25 cellular contexts compared by ENCODE assay signal in genomic region chr2:54083021-54083420, GRCh38. TPM values are rescaled to one million over a fixed set of nuclear protein-coding genes. Genes with fewer than 3 reads are reported as not detected.
DNase-seq lines count a peak whose midpoint lies in the region; ATAC-seq, FAIRE-seq and TF ChIP-seq lines count a peak whose summit lies in the region.
"Had no signal": no experiment of that assay in that cellular context is flagged by ENCODE, and none has a peak within 500 bp of the region (broad histone marks: within the 10 kb centered on the region; RNA-seq: fewer than 3 reads in every experiment).

No MANE protein-coding gene starts in this region.

- BruUV-seq in GM12878 (replicated peaks; lab: Mats Ljungman, UMichigan): no TSS peak

- H3K27me3 ChIP-seq in GM12878 (replicated peaks in 1 of 2; ENCODE audit: control insufficient read depth in 2 of 2, insufficient read depth in 2 of 2, low read length in 1 of 2): peaks cover 0 to 3% of the 10 kb centered on the region in 2 experiments; a peak in 1 of 4 replicates
- H3K27me3 ChIP-seq: cardiac muscle cell, upper lobe of right lung had no signal

- H3K4me2 ChIP-seq in GM12878 (ENCODE audit: control insufficient read depth, insufficient read depth): no peak overlapping the region
- H3K4me2 ChIP-seq: A549, SK-N-SH had no signal

- H3K4me1 ChIP-seq in GM12878 (ENCODE audit: control insufficient read depth, insufficient read depth, low read length): peaks cover 8% of the 10 kb centered on the region
- H3K4me1 ChIP-seq: A549, upper lobe of right lung had no signal

- H3K36me3 ChIP-seq in GM12878 (ENCODE audit: control insufficient read depth in 2 of 2, insufficient read depth in 2 of 2, low read length in 1 of 2): no peaks in the 10 kb centered on the region
- H3K36me3 ChIP-seq: cardiac muscle cell, upper lobe of right lung had no signal

- H3K27ac ChIP-seq in GM12878 (ENCODE audit: control insufficient read depth, insufficient read depth) (no peak overlapping the region), substantia nigra (ENCODE audit: low read depth, low read length, poor library complexity, severe bottlenecking) (peak overlapping the region; percentile 52)
- H3K27ac ChIP-seq: A549, C4-2B, cardiac muscle cell, upper lobe of right lung had no signal

- ATAC-seq in GM12878 (no peak), HG02840 (IDR thresholded peaks at IDR 0.05; ENCODE audit: low FRiP score, unreplicated experiment) (no peak), HG03565 (IDR thresholded peaks at IDR 0.05; ENCODE audit: unreplicated experiment) (no peak)
- ATAC-seq: A549; Panc1; stimulated activated naive CD8-positive, alpha-beta T cell treated with anti-CD3 and anti-CD28 coated beads, Interleukin-15, amount 100 ng/mL, for 72 hours; upper lobe of right lung had no signal

- no peak overlapping the region for H3K4me3 ChIP-seq in GM12878
- H3K4me3 ChIP-seq: A549, cardiac muscle cell, upper lobe of right lung had no signal

- TF ChIP-seq POLR2A in GM12878 (IDR thresholded peaks at IDR 0.05; ENCODE audit: low read depth, low read length): no peak

- RAD21 ChIA-PET in GM12878 (lab: Charles Lee; ENCODE audit: unreplicated experiment): interaction anchor here (0.6 to 1.7 kb wide), 3 partner anchors 29 to 1014 kb away, joined by 3 to 6 read pairs (median 3); no protein-coding TSS in a partner anchor

- in situ Hi-C loops in GM12878 (cut with MboI): no loop called here

- POLR2A ChIA-PET in GM12878 (lab: Charles Lee): no interaction called here

- no peaks in the 10 kb centered on the region for H3K79me2 ChIP-seq in GM12878 (ENCODE audit: control insufficient read depth, insufficient read depth, low read length)

- no peak overlapping the region for H3K9ac ChIP-seq in GM12878 (ENCODE audit: control insufficient read depth, insufficient read depth, low read length)
- H3K9ac ChIP-seq: SK-N-SH had no signal

- TF ChIP-seq EP300 in GM12878 (IDR thresholded peaks at IDR 0.05; ENCODE audit: borderline replicate concordance in 1 of 2, control insufficient read depth in 1 of 2, low read depth in 2 of 2, low read length in 2 of 2): no peak

- no peaks in the 10 kb centered on the region for H3K9me3 ChIP-seq in GM12878 (replicated peaks; ENCODE audit: control insufficient read depth, insufficient read depth, low read length)
- H3K9me3 ChIP-seq: A549, SK-N-SH, upper lobe of right lung had no signal

- no peak for FAIRE-seq in GM12878 (lab: Jason Lieb, UNC)
- FAIRE-seq: A549, H54, kidney had no signal

- H2AFZ ChIP-seq in GM12878 (ENCODE audit: control insufficient read depth, low read depth, low read length): no peak overlapping the region

- no peak for TF ChIP-seq RAD21 in GM12878 (IDR thresholded peaks at IDR 0.05; ENCODE audit: insufficient read depth, low read depth, low read length)

- 97% methylated on average over 6 of the region's 6 CpGs for WGBS in GM12878 (ENCODE audit: insufficient coverage, insufficient replicate concordance, low lambda C conversion rate, missing lambda C conversion rate)

- CTCF ChIA-PET in GM12878 (lab: Yijun Ruan, JAX): interaction anchor here (1.2 to 1.7 kb wide), 2 partner anchors 30 kb away, joined by 3 to 10 read pairs; no protein-coding TSS in a partner anchor

- H4K20me1 ChIP-seq in GM12878 (ENCODE audit: control insufficient read depth, insufficient read depth): no peaks in the 10 kb centered on the region

- TF ChIP-seq CTCF in GM12878 (IDR thresholded peaks at IDR 0.05 in 2 of 3, conservative IDR thresholded peaks at IDR 0.05 in 1 of 3; ENCODE audit: control insufficient read depth in 2 of 3, extremely low read depth in 1 of 3, insufficient read depth in 1 of 3, low read depth in 3 of 3, low read length in 3 of 3): no peak

- DNase-seq in SHP77 (lab: John Stamatoyannopoulos, UW) (peak; percentile 47 to 51), SHP77 treated with DMSO at 0.1 percent for 48 hours (lab: John Stamatoyannopoulos, UW) (no peak), GM12878 (ENCODE audit: low read depth, low spot score) (no peak), medulla oblongata (ENCODE audit: extremely low spot score) (peak; percentile 43), substantia nigra (lab: John Stamatoyannopoulos, UW) (peak in 16 of 49 donors; percentile 5 to 27 (median 16)), HCEC 1CT (no peak)
- DNase-seq: activated CD4-positive, alpha-beta T cell treated with anti-CD3 and anti-CD28 coated beads for 1 hour; activated naive CD8-positive, alpha-beta T cell treated with anti-CD3 and anti-CD28 coated beads, Interleukin-2, amount 10 ng/mL, durations not matched to agents 7 days and 5 days; KG1; kidney; NCI-H1048; NCI-H774; occipital lobe; SK-N-SH; stimulated activated CD4-positive, alpha-beta T cell treated with anti-CD3 and anti-CD28 coated beads, Interleukin-2, amount 100 ng/mL, for 24 hours; stimulated activated naive CD8-positive, alpha-beta T cell treated with anti-CD3 and anti-CD28 coated beads, Interleukin-15, amount 100 ng/mL, for 72 hours; T1000; upper lobe of right lung had no signal

- SMC1A ChIA-PET in GM12878 (lab: Charles Lee; ENCODE audit: uncharacterized antibody, unreplicated experiment): interaction anchor here (0.6 to 4.3 kb wide), 6 partner anchors 9 to 735 kb away, joined by 3 to 21 read pairs (median 3); no protein-coding TSS in a partner anchor

- intact Hi-C loops in GM12878 (cut with micrococcal nuclease; ENCODE audit: unreplicated experiment): no loop called here

TF ChIP-seq in GM12878, 131 proteins besides CTCF, POLR2A, EP300 and RAD21:
- TF ChIP-seq RCOR1 (conservative IDR thresholded peaks at IDR 0.05; ENCODE audit: low read depth, low read length) (no peak), POLR2AphosphoS5 (IDR thresholded peaks at IDR 0.05; ENCODE audit: low read length) (no peak), ZSCAN29 (IDR thresholded peaks at IDR 0.05) (no peak), FOS (IDR thresholded peaks at IDR 0.05; ENCODE audit: borderline replicate concordance, extremely low read depth, insufficient read length) (no peak), STAT3 (IDR thresholded peaks at IDR 0.05; ENCODE audit: low read depth, low read length) (no peak), BMI1 (IDR thresholded peaks at IDR 0.05; ENCODE audit: borderline replicate concordance) (peak; percentile 66; the same call in 1 of the 2 replicates)

RNA-seq across cellular contexts. Expression of gene ACYP2, which starts 32.4 kb away (rescaled TPM):
- 18.2 and 20.2 TPM in 2 replicates for total RNA-seq in GM12878 (2013; cell fraction: nucleolus; rRNA removed)
- 4.1 and 4.7 TPM in 2 replicates for total RNA-seq in GM12878 (2014; rRNA removed)
- 4.2 and 4.5 TPM in 2 replicates for total RNA-seq in GM12878 (2014; rRNA removed; fragmentation: Illumina TruSeq; extraction: Trizol)
- total RNA-seq in GM12878 (2021): 6.2 and 9.0 TPM in 2 replicates
- polyA plus RNA-seq in GM12878 (2011; ENCODE audit: low read depth): 4.0 TPM
- polyA plus RNA-seq in GM12878 (2011; rRNA removed): 4.8 and 7.3 TPM in 2 replicates
- polyA plus RNA-seq in GM12878 (2011; cell fraction: cytosol; rRNA removed): 3.6 and 4.3 TPM in 2 replicates
- polyA plus RNA-seq in GM12878 (2011; cell fraction: nucleus; rRNA removed): 2.7 and 2.8 TPM in 2 replicates
- 7.3 and 8.8 TPM in 2 replicates for polyA plus RNA-seq in GM12878 (2012)
- polyA plus RNA-seq in GM12878 (2014; fragmentation: Illumina TruSeq; extraction: Trizol): 5.5 and 5.9 TPM in 2 replicates
- 10 to 100 TPM; 11.3 to 11.7 TPM for polyA plus RNA-seq in GM12878 (2014; fragmentation: Nextera tagmentation; extraction: Ambion mirVana)
- polyA plus RNA-seq in GM12878 (2014; rRNA removed): 9.0 and 9.1 TPM in 2 replicates
- 10 to 100 TPM; 15.1 to 16.3 TPM for polyA plus RNA-seq in GM12878 (2016; fragmentation: Nextera tagmentation; extraction: Ambion mirVana)
- 1.9 and 2.3 TPM in 2 replicates for polyA minus RNA-seq in GM12878 (2011; rRNA and poly(A)+ RNA removed)
- 1.1 and 1.3 TPM in 2 replicates for polyA minus RNA-seq in GM12878 (2011; cell fraction: cytosol; rRNA and poly(A)+ RNA removed)
- polyA minus RNA-seq in GM12878 (2011; cell fraction: nucleus; rRNA and poly(A)+ RNA removed): 3.4 and 5.4 TPM in 2 replicates

Comparison
In these comparisons a context has a peak if more than half of its experiments do, and no peak if none do; other contexts are left out.
1. DNase-seq: peak in SHP77 (2 of 2) and medulla oblongata (single experiment); none in SHP77 treated with DMSO at 0.1 percent for 48 hours (single experiment), GM12878 (single experiment) and HCEC 1CT (single experiment).